ENCODE assay signal across 16 cellular contexts in the genomic region with DNA sequence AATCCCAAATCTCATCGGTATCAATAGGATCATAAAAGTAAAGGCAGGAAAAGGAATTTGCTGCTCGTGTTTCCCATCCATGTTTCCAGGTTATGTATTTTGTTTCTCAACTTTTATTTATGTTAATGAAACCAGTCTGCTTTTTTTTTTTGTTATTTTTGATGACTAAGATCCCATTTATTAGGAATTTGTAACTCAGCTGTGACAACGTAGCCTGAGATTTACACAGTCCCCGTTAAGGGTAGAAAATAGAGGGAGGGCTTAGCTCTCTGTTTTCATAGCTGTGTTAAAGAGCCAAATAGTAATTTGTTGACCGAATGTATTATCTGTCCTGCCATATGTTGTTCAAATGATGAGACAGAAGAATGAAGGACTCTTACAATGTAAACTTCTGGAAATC.
A peak's percentile ranks its signal among the peaks of the same experiment; 100 is the strongest.
DNase-seq lines count a peak whose midpoint lies in the region; ATAC-seq and TF ChIP-seq lines count a peak whose summit lies in the region.
"Had no signal": no experiment of that assay in that cellular context is flagged by ENCODE, and none has a peak within 500 bp of the region (broad histone marks: within the 10 kb centered on the region; RNA-seq: fewer than 3 reads in every experiment).

No MANE protein-coding gene starts in this region.

- peak; percentile 4 for DNase-seq in NCI-H2171 treated with DMSO at 0.1 percent for 48 hours (lab: John Stamatoyannopoulos, UW)
- no peak for DNase-seq in NCI-H2171 (lab: John Stamatoyannopoulos, UW)
- no peak for DNase-seq in chondrocyte (ENCODE audit: low spot score)
- peak; percentile 11 for DNase-seq in hepatic stellate cell (ENCODE audit: low spot score)
- DNase-seq in NCI-H524 treated with DMSO at 0.1 percent for 48 hours (lab: John Stamatoyannopoulos, UW), result no peak
- no peak for DNase-seq in activated T-cell treated with anti-CD3 and anti-CD28 coated beads for 4 hours
- DNase-seq in T-cell, result no peak
- DNase-seq: GF-D8, GM23248, HCEC 1CT, NCI-H1417, NCI-H187 treated with DMSO at 0.1 percent for 48 hours, NCI-H526 treated with DMSO at 0.1 percent for 48 hours, Peyer's patch had no signal

- peaks cover 4% of the 10 kb centered on the region for H3K9me3 ChIP-seq in skeletal muscle satellite cell (replicated peaks; ENCODE audit: low read length)
- H3K9me3 ChIP-seq: Peyer's patch had no signal

- CTCF ChIA-PET in T-cell (lab: Charles Lee), result no interaction called here

- H3K9me3 Mint-ChIP-seq in chondrocyte (ENCODE audit: low read depth) (peaks cover 12% of the 10 kb centered on the region), T-cell (peaks cover 8 to 31% (median 28%) of the 10 kb centered on the region in 3 donors)

- no peak overlapping the region for H3K4me3 ChIP-seq in skeletal muscle satellite cell (ENCODE audit: low read length)
- H3K4me3 ChIP-seq: GM23248, Peyer's patch had no signal

- H3K27me3 ChIP-seq in skeletal muscle satellite cell (ENCODE audit: control insufficient read depth, insufficient read depth, low read length), result no peaks in the 10 kb centered on the region
- H3K27me3 ChIP-seq: Peyer's patch had no signal

- H3K4me3 Mint-ChIP-seq in chondrocyte (ENCODE audit: unreplicated experiment) (no peak overlapping the region), T-cell (no peak overlapping the region)
- H3K4me3 Mint-ChIP-seq: CD14-positive monocyte had no signal

- peaks cover 14% of the 10 kb centered on the region for H3K4me1 ChIP-seq in skeletal muscle satellite cell (ENCODE audit: control insufficient read depth, insufficient read depth, low read length)
- H3K4me1 ChIP-seq: Peyer's patch had no signal

- H3K27ac Mint-ChIP-seq in chondrocyte (ENCODE audit: unreplicated experiment) (peak overlapping the region; percentile 1), T-cell (no peak overlapping the region)
- H3K27ac Mint-ChIP-seq: CD14-positive monocyte had no signal

- H3K4me2 ChIP-seq in skeletal muscle satellite cell (ENCODE audit: low read length), result peak overlapping the region; percentile 31

- H3K36me3 ChIP-seq in skeletal muscle satellite cell (ENCODE audit: insufficient read depth, low read length), result no peaks in the 10 kb centered on the region
- H3K36me3 ChIP-seq: Peyer's patch had no signal

- H3K27me3 Mint-ChIP-seq in chondrocyte (ENCODE audit: low read depth) (no peaks in the 10 kb centered on the region), T-cell (no peaks in the 10 kb centered on the region)

- H3K4me1 Mint-ChIP-seq in chondrocyte (ENCODE audit: low read depth) (peaks cover 36% of the 10 kb centered on the region), T-cell (peaks cover 4 to 14% (median 7%) of the 10 kb centered on the region in 3 donors)

- no peak for TF ChIP-seq CTCF in chondrocyte (IDR thresholded peaks at IDR 0.05)

- H3K9ac ChIP-seq in skeletal muscle satellite cell (ENCODE audit: low read depth, low read length), result no peak overlapping the region
- H3K9ac ChIP-seq: GM23248 had no signal

- H3K36me3 Mint-ChIP-seq in chondrocyte (ENCODE audit: low read depth) (peaks cover 2% of the 10 kb centered on the region), T-cell (peaks cover 75% of the 10 kb centered on the region)

- POLR2A ChIA-PET in T-cell (lab: Charles Lee), result no interaction called here

- no peak for ATAC-seq in T-cell (replicated peaks in 1 of 4)

Comparison
In these comparisons a context has a peak if more than half of its experiments do, and no peak if none do; other contexts are left out.
1. DNase-seq: peak in NCI-H2171 treated with DMSO at 0.1 percent for 48 hours (single experiment) and hepatic stellate cell (single experiment); none in NCI-H2171 (single experiment), chondrocyte (single experiment), NCI-H524 treated with DMSO at 0.1 percent for 48 hours (single experiment), activated T-cell treated with anti-CD3 and anti-CD28 coated beads for 4 hours (single experiment) and T-cell (0 of 34).